Comparison of ENCODE assay signal across 15 cellular contexts in the genomic region with DNA sequence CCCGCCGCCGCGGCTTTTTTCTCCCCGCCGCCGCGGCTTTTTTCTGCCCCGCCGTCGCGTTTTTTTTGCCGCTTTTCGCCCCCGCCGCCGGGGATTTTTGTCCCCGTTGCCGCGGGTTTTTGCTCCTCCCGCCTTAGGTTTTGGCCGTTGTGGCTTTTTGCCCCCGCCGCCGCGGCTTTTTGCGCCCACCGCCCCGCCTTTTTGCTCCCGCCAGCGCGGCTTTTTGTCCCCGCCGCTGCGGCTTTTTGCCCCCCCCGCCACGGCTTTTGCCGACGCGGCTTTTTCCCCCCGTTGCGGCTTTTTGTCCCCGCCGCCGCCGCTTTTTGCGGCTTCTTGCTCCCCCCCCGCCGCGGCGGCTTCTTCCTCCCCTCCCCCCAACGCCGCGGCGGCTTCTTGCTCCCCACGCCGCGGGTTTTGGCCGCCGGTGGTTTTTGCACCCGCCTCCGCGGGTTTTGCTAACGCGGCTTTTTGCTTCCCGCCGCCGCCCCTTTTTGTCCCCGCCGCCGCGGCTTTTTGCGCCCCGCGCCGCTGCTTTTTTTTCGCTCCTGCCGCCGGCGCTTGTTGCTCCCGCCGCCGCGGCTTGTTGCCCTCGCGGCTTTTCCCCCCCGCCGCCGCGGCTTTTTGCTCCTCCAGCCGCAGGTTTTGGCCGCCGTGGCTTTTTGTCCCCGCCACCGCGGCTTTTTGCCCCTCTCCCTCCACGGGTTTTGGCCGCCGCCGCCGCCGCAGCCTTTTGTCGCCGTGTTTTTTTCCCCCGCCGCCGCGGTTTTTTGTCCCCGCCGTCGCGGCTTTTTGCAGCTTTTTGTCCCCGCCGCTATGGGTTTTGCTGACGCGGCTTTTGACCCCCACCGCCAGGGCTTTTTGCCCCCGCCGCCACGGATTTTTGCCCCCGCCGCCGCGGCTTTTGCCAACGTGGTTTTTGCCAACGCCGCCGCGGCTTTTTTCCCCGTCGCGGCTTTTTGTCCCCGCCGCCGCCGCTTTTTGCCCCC.
DNase-seq lines count a peak whose midpoint lies in the region; FAIRE-seq and TF ChIP-seq lines count a peak whose summit lies in the region.
"Had no signal": no experiment of that assay in that cellular context is flagged by ENCODE, and none has a peak within 500 bp of the region (broad histone marks: within the 10 kb centered on the region; RNA-seq: fewer than 3 reads in every experiment).

No MANE protein-coding gene starts in this region.

- no peaks in the 10 kb centered on the region for H3K27me3 ChIP-seq in small intestine (ENCODE audit: control insufficient read depth in 2 of 2, insufficient read depth in 2 of 2, low read length in 2 of 2)
- H3K27me3 ChIP-seq: SJSA1 had no signal

- 38 to 48% (median 41%) methylated on average over 103 to 136 of the region's 136 CpGs for WGBS in small intestine, 3 donors

- H3K4me1 ChIP-seq in small intestine (ENCODE audit: control insufficient read depth in 2 of 2, insufficient read depth in 1 of 2, low read depth in 1 of 2, low read length in 1 of 2): no peaks in the 10 kb centered on the region
- H3K4me1 ChIP-seq: HAP-1, SJSA1 had no signal

- FAIRE-seq in small intestine (lab: Jason Lieb, UNC): no peak

- TF ChIP-seq CTCF in GM13976 (IDR thresholded peaks at IDR 0.05; ENCODE audit: borderline replicate concordance, control extremely low read depth, extremely low read depth, insufficient read depth, missing control alignments) (no peak), epithelial cell of proximal tubule (conservative IDR thresholded peaks at IDR 0.05; ENCODE audit: low read depth, low read length) (no peak)

- in situ Hi-C loops in GM13976 (cut with MboI; ENCODE audit: low sequenced_read_pairs, unreplicated experiment): no loop called here

- no peaks in the 10 kb centered on the region for H3K9me3 ChIP-seq in small intestine (ENCODE audit: control insufficient read depth, low read depth)
- H3K9me3 ChIP-seq: HAP-1, SJSA1 had no signal

- H3K27ac ChIP-seq in small intestine (ENCODE audit: low read depth in 1 of 2, low read length in 1 of 2): no peak overlapping the region
- H3K27ac ChIP-seq: SJSA1 had no signal

- H3K36me3 ChIP-seq in small intestine (ENCODE audit: control insufficient read depth in 2 of 2, insufficient read depth in 2 of 2, low read length in 2 of 2): no peaks in the 10 kb centered on the region
- H3K36me3 ChIP-seq: HAP-1, SJSA1 had no signal

- DNase-seq in D341Med (ENCODE audit: low spot score) (peak; percentile 67), GM13976 (ENCODE audit: low spot score) (peak; percentile 1), epithelial cell of proximal tubule (ENCODE audit: low read depth) (no peak), retina (peak; percentile 23), occipital lobe (lab: John Stamatoyannopoulos, UW) (no peak), small intestine (no peak), NOMO-1 (lab: John Stamatoyannopoulos, UW; ENCODE audit: unreplicated experiment in 2 of 2) (no peak), HK-2 (ENCODE audit: unreplicated experiment) (no peak)
- DNase-seq: CD4-positive, alpha-beta memory T cell; NCI-H146; NCI-H2081 treated with DMSO at 0.1 percent for 48 hours; NCI-H524; RPMI8226 had no signal

- H3K4me3 ChIP-seq in epithelial cell of proximal tubule (ENCODE audit: low read depth, low read length) (peak overlapping the region; percentile 8), small intestine (ENCODE audit: low read depth in 1 of 2, low read length in 2 of 2) (peak overlapping the region in 1 of 2 donors; percentile 42)
- H3K4me3 ChIP-seq: HAP-1, SJSA1 had no signal

Comparison
In these comparisons a context has a peak if more than half of its experiments do, and no peak if none do; other contexts are left out.
1. DNase-seq: peak in D341Med (single experiment), GM13976 (single experiment) and retina (single experiment); none in epithelial cell of proximal tubule (single experiment), occipital lobe (single experiment), small intestine (single experiment), NOMO-1 (0 of 2) and HK-2 (single experiment).